Comparison of ENCODE assay signal across 23 cellular contexts in the genomic region with DNA sequence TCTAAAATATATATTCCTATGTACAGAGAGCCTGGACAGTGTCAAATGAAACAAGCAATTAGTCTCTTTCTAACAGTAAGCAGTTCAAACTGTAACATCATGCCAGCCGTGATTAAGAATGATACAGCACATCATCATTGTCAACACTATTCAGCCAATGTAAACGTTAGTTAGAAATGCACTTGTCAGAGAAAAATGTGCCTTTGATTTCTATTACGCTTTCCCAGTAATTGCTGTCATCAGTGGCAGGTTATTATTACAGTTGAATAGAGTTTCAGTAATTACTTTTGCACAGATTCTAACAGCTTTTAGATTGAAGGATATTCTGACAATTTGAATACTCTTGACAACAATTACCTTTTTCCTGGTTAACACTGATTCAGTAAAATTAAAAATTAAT.
"Had no signal": no experiment of that assay in that cellular context is flagged by ENCODE, and none has a peak within 500 bp of the region (broad histone marks: within the 10 kb centered on the region; RNA-seq: fewer than 3 reads in every experiment).

No MANE protein-coding gene starts in this region.

- H3K4me1 ChIP-seq: adrenal gland, breast epithelium had no signal

- H3K27me3 ChIP-seq: breast epithelium had no signal

- H3K4me1 Mint-ChIP-seq: activated naive CD8-positive, alpha-beta T cell treated with anti-CD3 and anti-CD28 coated beads, Interleukin-2, amount 10 ng/mL, durations not matched to agents 7 days and 5 days had no signal

- H3K9me3 ChIP-seq: adrenal gland, breast epithelium had no signal

- H3K36me3 ChIP-seq: adrenal gland, breast epithelium had no signal

- H3K27ac Mint-ChIP-seq: activated CD8-positive, alpha-beta T cell treated with anti-CD3 and anti-CD28 coated beads for 36 hours; activated naive CD8-positive, alpha-beta T cell treated with anti-CD3 and anti-CD28 coated beads, Interleukin-2, amount 10 ng/mL, durations not matched to agents 7 days and 5 days; T-helper 1 cell treated with Interleukin-12 subunit alpha and Interleukin-12 subunit beta and Interleukin-4 antibody, amounts not matched to agents 30 μg/mL and 1 μg/mL, for 36 hours had no signal

- H3K36me3 Mint-ChIP-seq: activated naive CD8-positive, alpha-beta T cell treated with anti-CD3 and anti-CD28 coated beads, Interleukin-2, amount 10 ng/mL, durations not matched to agents 7 days and 5 days had no signal

- H3K9me3 Mint-ChIP-seq: activated CD8-positive, alpha-beta T cell treated with anti-CD3 and anti-CD28 coated beads for 36 hours; T-helper 1 cell treated with Interleukin-12 subunit alpha and Interleukin-12 subunit beta and Interleukin-4 antibody, amounts not matched to agents 30 μg/mL and 1 μg/mL, for 36 hours had no signal

- DNase-seq: activated CD4-positive, alpha-beta T cell treated with anti-CD3 and anti-CD28 coated beads for 4 hours; activated CD8-positive, alpha-beta memory T cell treated with anti-CD3 and anti-CD28 coated beads, Interleukin-2, amount 50 U/mL, for 4 hours; activated CD8-positive, alpha-beta T cell treated with anti-CD3 and anti-CD28 coated beads for 36 hours; activated naive CD4-positive, alpha-beta T cell treated with anti-CD3 and anti-CD28 coated beads, Interleukin-2, amount 50 U/mL, for 16 hours; activated naive CD8-positive, alpha-beta T cell treated with anti-CD3 and anti-CD28 coated beads, Interleukin-2, amount 10 ng/mL, durations not matched to agents 7 days and 5 days; activated T-cell treated with anti-CD3 and anti-CD28 coated beads, Interleukin-2, amount 50 U/mL, for 1 hour; adrenal gland; anterior cingulate cortex; caudate nucleus; Kasumi-1; KBM-7; NCI-H1436; NCI-H187; NCI-H2107; NCI-H446; NCI-H524; PC-3; SHP77 had no signal

- H3K4me3 Mint-ChIP-seq: activated CD8-positive, alpha-beta T cell treated with anti-CD3 and anti-CD28 coated beads for 36 hours; activated naive CD8-positive, alpha-beta T cell treated with anti-CD3 and anti-CD28 coated beads, Interleukin-2, amount 10 ng/mL, durations not matched to agents 7 days and 5 days; T-helper 1 cell treated with Interleukin-12 subunit alpha and Interleukin-12 subunit beta and Interleukin-4 antibody, amounts not matched to agents 30 μg/mL and 1 μg/mL, for 36 hours had no signal

- H3K4me3 ChIP-seq: adrenal gland, breast epithelium, coronary artery had no signal

- H3K27me3 Mint-ChIP-seq: activated CD8-positive, alpha-beta T cell treated with anti-CD3 and anti-CD28 coated beads for 36 hours; activated naive CD8-positive, alpha-beta T cell treated with anti-CD3 and anti-CD28 coated beads, Interleukin-2, amount 10 ng/mL, durations not matched to agents 7 days and 5 days had no signal

- FAIRE-seq: RCC 7860 had no signal

- H3K27ac ChIP-seq: adrenal gland, breast epithelium, coronary artery had no signal

- ATAC-seq: activated CD4-positive, CD25-positive, alpha-beta regulatory T cell treated with anti-CD3 and anti-CD28 coated beads, Interleukin-2, amount 50 U/mL, for 24 hours; activated CD8-positive, alpha-beta T cell treated with anti-CD3 and anti-CD28 coated beads for 36 hours; PC-3 had no signal
